ENCODE assay signal across 20 cellular contexts in genomic region chr3:129106866-129107565, GRCh38. TPM values are rescaled to one million over a fixed set of nuclear protein-coding genes. Genes with fewer than 3 reads are reported as not detected.
DNase-seq lines count a peak whose midpoint lies in the region; ATAC-seq and TF ChIP-seq lines count a peak whose summit lies in the region.
"Had no signal": no experiment of that assay in that cellular context is flagged by ENCODE, and none has a peak within 500 bp of the region (broad histone marks: within the 10 kb centered on the region; RNA-seq: fewer than 3 reads in every experiment).

No MANE protein-coding gene starts in this region.

- no peaks in the 10 kb centered on the region for H3K9me3 Mint-ChIP-seq in CD8-positive, alpha-beta T cell
- H3K9me3 Mint-ChIP-seq in activated T-helper 17 cell treated with anti-CD3 and anti-CD28 coated beads, Interleukin-2, amount 50 U/mL, for 72 hours: no peaks in the 10 kb centered on the region
- H3K9me3 Mint-ChIP-seq: CD4-positive, alpha-beta memory T cell had no signal

- TF ChIP-seq CTCF in CD8-positive, alpha-beta T cell (IDR thresholded peaks at IDR 0.05): no peak
- TF ChIP-seq CTCF in lower lobe of right lung (IDR thresholded peaks at IDR 0.05): no peak

- no peaks in the 10 kb centered on the region for H3K27me3 ChIP-seq in CD8-positive, alpha-beta T cell (ENCODE audit: insufficient read depth, low read length)
- no peaks in the 10 kb centered on the region for H3K27me3 ChIP-seq in lower lobe of right lung (ENCODE audit: low read depth)
- H3K27me3 ChIP-seq: esophagus muscularis mucosa, heart left ventricle, upper lobe of right lung had no signal

- H3K9me3 ChIP-seq in CD8-positive, alpha-beta T cell (ENCODE audit: low read length): no peaks in the 10 kb centered on the region
- H3K9me3 ChIP-seq in lower lobe of right lung: no peaks in the 10 kb centered on the region
- H3K9me3 ChIP-seq: esophagus muscularis mucosa, heart left ventricle, upper lobe of right lung had no signal

- peaks cover 71% of the 10 kb centered on the region for H3K36me3 Mint-ChIP-seq in CD8-positive, alpha-beta T cell
- peaks cover 49% of the 10 kb centered on the region for H3K36me3 Mint-ChIP-seq in activated T-helper 17 cell treated with anti-CD3 and anti-CD28 coated beads, Interleukin-2, amount 50 U/mL, for 72 hours (ENCODE audit: low read depth)

- DNase-seq in CD8-positive, alpha-beta T cell: no peak
- DNase-seq in HT-29 (ENCODE audit: low spot score) (peak; percentile 24), lower lobe of right lung (peak; percentile 38), A172 (ENCODE audit: low spot score) (no peak)
- no peak for DNase-seq in effector CD4-positive, alpha-beta T cell
- DNase-seq: activated CD8-positive, alpha-beta memory T cell treated with anti-CD3 and anti-CD28 coated beads for 24 hours; amniotic stem cell; CD4-positive, alpha-beta memory T cell; heart left ventricle; kidney glomerular epithelial cell; MV-4-11; T1000; upper lobe of right lung had no signal

- peaks cover 79% of the 10 kb centered on the region for H3K4me1 Mint-ChIP-seq in CD8-positive, alpha-beta T cell (ENCODE audit: low read depth)
- peaks cover 18% of the 10 kb centered on the region for H3K4me1 Mint-ChIP-seq in activated T-helper 17 cell treated with anti-CD3 and anti-CD28 coated beads, Interleukin-2, amount 50 U/mL, for 72 hours

- CTCF ChIA-PET in CD8-positive, alpha-beta T cell (lab: Charles Lee): interaction anchor here (2.9 to 3.0 kb wide), 2 partner anchors 54 to 137 kb away, joined by 11 to 16 read pairs; no protein-coding TSS in a partner anchor

- H3K27me3 Mint-ChIP-seq in CD8-positive, alpha-beta T cell (ENCODE audit: low read depth): no peaks in the 10 kb centered on the region
- H3K27me3 Mint-ChIP-seq in activated T-helper 17 cell treated with anti-CD3 and anti-CD28 coated beads, Interleukin-2, amount 50 U/mL, for 72 hours: no peaks in the 10 kb centered on the region
- H3K27me3 Mint-ChIP-seq: CD4-positive, alpha-beta memory T cell had no signal

- no peak overlapping the region for H3K4me3 ChIP-seq in CD8-positive, alpha-beta T cell (ENCODE audit: low read depth, low read length)
- no peak overlapping the region for H3K4me3 ChIP-seq in lower lobe of right lung
- H3K4me3 ChIP-seq: coronary artery, esophagus muscularis mucosa, heart left ventricle, upper lobe of right lung had no signal

- intact Hi-C loops in CD8-positive, alpha-beta T cell (cut with DNase I, micrococcal nuclease): no loop called here
- intact Hi-C loops in lower lobe of right lung (cut with DNase I): no loop called here

- POLR2A ChIA-PET in CD8-positive, alpha-beta T cell (lab: Charles Lee): interaction anchor here (0.6 to 1.7 kb wide), 6 partner anchors 10 to 134 kb away, joined by 3 to 7 read pairs (median 3); no protein-coding TSS in a partner anchor

- H3K36me3 ChIP-seq in CD8-positive, alpha-beta T cell (ENCODE audit: insufficient read depth, low read length): peaks cover 17% of the 10 kb centered on the region
- peaks cover 38% of the 10 kb centered on the region for H3K36me3 ChIP-seq in lower lobe of right lung

- ATAC-seq in CD8-positive, alpha-beta T cell: no peak
- ATAC-seq in activated T-helper 17 cell treated with anti-CD3 and anti-CD28 coated beads, Interleukin-2, amount 50 U/mL, for 72 hours (replicated peaks): no peak
- ATAC-seq in lower lobe of right lung (no peak), GM18502 (IDR thresholded peaks at IDR 0.05; ENCODE audit: poor library complexity, unreplicated experiment) (no peak)
- ATAC-seq: upper lobe of right lung had no signal

- H3K4me1 ChIP-seq in CD8-positive, alpha-beta T cell (ENCODE audit: insufficient read depth, low read length): peaks cover 78% of the 10 kb centered on the region
- H3K4me1 ChIP-seq in lower lobe of right lung: peaks cover 16% of the 10 kb centered on the region

- H3K27ac Mint-ChIP-seq in CD8-positive, alpha-beta T cell: peak overlapping the region; percentile 78
- peak overlapping the region; percentile 83 for H3K27ac Mint-ChIP-seq in activated T-helper 17 cell treated with anti-CD3 and anti-CD28 coated beads, Interleukin-2, amount 50 U/mL, for 72 hours

- peak overlapping the region; percentile 10 for H3K27ac ChIP-seq in CD8-positive, alpha-beta T cell (ENCODE audit: low read depth, low read length)
- H3K27ac ChIP-seq in lower lobe of right lung: no peak overlapping the region
- H3K27ac ChIP-seq: coronary artery, esophagus muscularis mucosa, heart left ventricle, upper lobe of right lung had no signal

- peak overlapping the region; percentile 5 for H3K4me3 Mint-ChIP-seq in CD8-positive, alpha-beta T cell
- no peak overlapping the region for H3K4me3 Mint-ChIP-seq in activated T-helper 17 cell treated with anti-CD3 and anti-CD28 coated beads, Interleukin-2, amount 50 U/mL, for 72 hours

RNA-seq across cellular contexts. Expression of gene RAB43, which starts 14.6 kb away (rescaled TPM):
- 10 to 100 TPM; 45.2 to 48.6 TPM for total RNA-seq in CD8-positive, alpha-beta T cell
- total RNA-seq in HT-29 (2014; rRNA removed; shearing (Covaris generic)): 36.8 and 37.3 TPM in 2 replicates
- total RNA-seq in activated T-helper 17 cell treated with anti-CD3 and anti-CD28 coated beads, Interleukin-2, amount 50 U/mL, for 72 hours: 10 to 100 TPM; 26.1 to 49.7 TPM
- 29.9 TPM for total RNA-seq in lower lobe of right lung
- total RNA-seq in A172 (2014; rRNA removed; shearing (Covaris generic)): 19.8 and 25.3 TPM in 2 replicates

RNA-seq across cellular contexts. Expression of gene GP9, which starts 46.4 kb away (rescaled TPM):
- total RNA-seq in CD8-positive, alpha-beta T cell: not detected
- total RNA-seq in HT-29 (2014; rRNA removed; shearing (Covaris generic)): not detected in 2 replicates
- total RNA-seq in activated T-helper 17 cell treated with anti-CD3 and anti-CD28 coated beads, Interleukin-2, amount 50 U/mL, for 72 hours: not detected
- total RNA-seq in lower lobe of right lung: 2.6 TPM
- total RNA-seq in A172 (2014; rRNA removed; shearing (Covaris generic)): not detected in 2 replicates
- total RNA-seq: CD4-positive, alpha-beta memory T cell; heart left ventricle; HT1080; pulmonary artery endothelial cell; Right ventricle myocardium inferior had no signal

RNA-seq across cellular contexts. Expression of gene ISY1, which starts 53.8 kb away (rescaled TPM):
- total RNA-seq in CD8-positive, alpha-beta T cell: 10 to 100 TPM; 35.2 to 38.7 TPM
- total RNA-seq in HT-29 (2014; rRNA removed; shearing (Covaris generic)): 24.2 and 25.2 TPM in 2 replicates
- total RNA-seq in activated T-helper 17 cell treated with anti-CD3 and anti-CD28 coated beads, Interleukin-2, amount 50 U/mL, for 72 hours: 10 to 100 TPM; 59.3 to 70.9 TPM
- total RNA-seq in lower lobe of right lung: 31.0 TPM
- total RNA-seq in A172 (2014; rRNA removed; shearing (Covaris generic)): 98.6 and 120 TPM in 2 replicates

Comparison
In these comparisons a context has a peak if more than half of its experiments do, and no peak if none do; other contexts are left out.
1. DNase-seq: peak in HT-29 (single experiment) and lower lobe of right lung (single experiment); none in CD8-positive, alpha-beta T cell (0 of 7), effector CD4-positive, alpha-beta T cell (single experiment) and A172 (single experiment).